ENCODE assay signal across 20 cellular contexts in genomic region chr17:10512856-10513255, GRCh38. TPM values are rescaled to one million over a fixed set of nuclear protein-coding genes. Genes with fewer than 3 reads are reported as not detected.
DNase-seq lines count a peak whose midpoint lies in the region; ATAC-seq and TF ChIP-seq lines count a peak whose summit lies in the region.
"Had no signal": no experiment of that assay in that cellular context is flagged by ENCODE, and none has a peak within 500 bp of the region (broad histone marks: within the 10 kb centered on the region; RNA-seq: fewer than 3 reads in every experiment).

No MANE protein-coding gene starts in this region.

- H3K4me1 ChIP-seq in mesenchymal stem cell (ENCODE audit: control insufficient read depth, insufficient read depth, low read depth, low read length) (no peaks in the 10 kb centered on the region), gastrocnemius medialis (peaks cover 0 to 2% of the 10 kb centered on the region in 2 donors), subcutaneous abdominal adipose tissue (ENCODE audit: control insufficient read depth in 5 of 5, insufficient read depth in 5 of 5, low read length in 5 of 5) (peaks cover 0 to 20% (median 17%) of the 10 kb centered on the region in 5 donors)
- H3K4me1 ChIP-seq: BE2C had no signal

- no peak overlapping the region for H3K23ac ChIP-seq in mesenchymal stem cell (ENCODE audit: low read length in 2 of 2)

- no peak overlapping the region for H3K14ac ChIP-seq in mesenchymal stem cell (ENCODE audit: low read length in 2 of 2)

- intact Hi-C loops in gastrocnemius medialis (cut with DNase I; ENCODE audit: low total_unique reads) = no loop called here

- no peak overlapping the region for H4K8ac ChIP-seq in mesenchymal stem cell (ENCODE audit: low read length)

- H3K9ac ChIP-seq in mesenchymal stem cell (ENCODE audit: low read length) (no peak overlapping the region), subcutaneous abdominal adipose tissue (ENCODE audit: low read length in 5 of 5) (no peak overlapping the region)
- H3K9ac ChIP-seq: GM23248 had no signal

- H2BK120ac ChIP-seq in mesenchymal stem cell (ENCODE audit: low read depth, low read length) = no peak overlapping the region

- H3K9me3 ChIP-seq in mesenchymal stem cell (ENCODE audit: control insufficient read depth, low read length) = no peaks in the 10 kb centered on the region
- no peaks in the 10 kb centered on the region for H3K9me3 ChIP-seq in gastrocnemius medialis
- H3K9me3 ChIP-seq in subcutaneous abdominal adipose tissue (ENCODE audit: control insufficient read depth in 5 of 5, low read length in 5 of 5) = no peaks in the 10 kb centered on the region
- H3K9me3 ChIP-seq: BE2C had no signal

- no peak overlapping the region for H4K91ac ChIP-seq in mesenchymal stem cell (ENCODE audit: low read length)

- H3K27me3 ChIP-seq in mesenchymal stem cell (ENCODE audit: control insufficient read depth in 1 of 2, insufficient read depth in 1 of 2, low read length in 2 of 2) = no peaks in the 10 kb centered on the region
- no peaks in the 10 kb centered on the region for H3K27me3 ChIP-seq in gastrocnemius medialis
- H3K27me3 ChIP-seq in subcutaneous abdominal adipose tissue (ENCODE audit: control insufficient read depth in 5 of 5, insufficient read depth in 4 of 5, low read length in 5 of 5) = no peaks in the 10 kb centered on the region
- H3K27me3 ChIP-seq: BE2C had no signal

- H3K4ac ChIP-seq in mesenchymal stem cell (ENCODE audit: low read depth in 1 of 2, low read length in 2 of 2) = no peak overlapping the region

- H2BK12ac ChIP-seq in mesenchymal stem cell (ENCODE audit: low read length in 2 of 2) = no peak overlapping the region

- H3K18ac ChIP-seq in mesenchymal stem cell (ENCODE audit: low read depth in 1 of 2, low read length in 2 of 2) = no peak overlapping the region

- no peak for TF ChIP-seq POLR2A in gastrocnemius medialis (IDR thresholded peaks at IDR 0.05)

- H3K36me3 ChIP-seq in mesenchymal stem cell (ENCODE audit: control insufficient read depth in 1 of 2, insufficient read depth in 2 of 2, low read depth in 1 of 2, low read length in 2 of 2) (no peaks in the 10 kb centered on the region), gastrocnemius medialis (no peaks in the 10 kb centered on the region), subcutaneous abdominal adipose tissue (ENCODE audit: control insufficient read depth in 5 of 5, insufficient read depth in 5 of 5, low read length in 5 of 5) (no peaks in the 10 kb centered on the region)
- H3K36me3 ChIP-seq: BE2C had no signal

- H2AFZ ChIP-seq in mesenchymal stem cell (ENCODE audit: low read depth, low read length) = no peak overlapping the region
- H2AFZ ChIP-seq: GM23248 had no signal

- TF ChIP-seq CTCF in AG10803 (conservative IDR thresholded peaks at IDR 0.05; ENCODE audit: low read length) (no peak), gastrocnemius medialis (IDR thresholded peaks at IDR 0.05 in 4 of 5, conservative IDR thresholded peaks at IDR 0.05 in 1 of 5) (no peak)

- H2BK15ac ChIP-seq in mesenchymal stem cell (ENCODE audit: low read depth, poor library complexity, severe bottlenecking) = no peak overlapping the region

- 71% methylated on average over 1 of the region's 2 CpGs for WGBS in mesenchymal stem cell

- in situ Hi-C loops in gastrocnemius medialis (cut with MboI; ENCODE audit: low sequenced_read_pairs in 4 of 4) = loop anchor here in 1 of 4 donors (10.0 kb wide), 1 partner anchor 102 kb away; no protein-coding TSS in a partner anchor

- DNase-seq in AG10803 (ENCODE audit: low read depth) (peak; percentile 21), mesenchymal stem cell (peak; percentile 1), gastrocnemius medialis (no peak), NCI-H526 (lab: John Stamatoyannopoulos, UW) (no peak), anterior cingulate cortex (lab: John Stamatoyannopoulos, UW) (no peak)
- DNase-seq: 8988T; BE2C; C1 segment of cervical spinal cord; CD4-positive, CD25-positive, alpha-beta regulatory T cell; CD8-positive, alpha-beta memory T cell; COR-L47; GDM1; HCEC 1CT had no signal

- H3K4me3 ChIP-seq in AG10803 (ENCODE audit: low read length) (no peak overlapping the region), mesenchymal stem cell (ENCODE audit: insufficient read depth in 1 of 2, low read depth in 1 of 2, low read length in 2 of 2) (no peak overlapping the region), gastrocnemius medialis (no peak overlapping the region), subcutaneous abdominal adipose tissue (ENCODE audit: low read depth in 1 of 5, low read length in 5 of 5) (no peak overlapping the region)
- H3K4me3 ChIP-seq: GM23248 had no signal

- H3K4me2 ChIP-seq in mesenchymal stem cell (ENCODE audit: low read length, poor library complexity, severe bottlenecking) = no peak overlapping the region

- peak in 1 of 2 donors; percentile 27 for ATAC-seq in gastrocnemius medialis
- ATAC-seq in HG03139 (IDR thresholded peaks at IDR 0.05; ENCODE audit: unreplicated experiment) = no peak
- ATAC-seq: HepG2 had no signal

- no peak overlapping the region for H2AK5ac ChIP-seq in mesenchymal stem cell (ENCODE audit: low read length, severe bottlenecking)

- H3K27ac ChIP-seq in mesenchymal stem cell (ENCODE audit: low read length, poor library complexity, severe bottlenecking) = no peak overlapping the region
- peak overlapping the region in 3 of 4 donors; percentile 73 to 82 (median 78) for H3K27ac ChIP-seq in gastrocnemius medialis
- peak overlapping the region; percentile 38 for H3K27ac ChIP-seq in subcutaneous abdominal adipose tissue (ENCODE audit: low read depth, low read length)
- H3K27ac ChIP-seq: GM23248 had no signal

- H2BK5ac ChIP-seq in mesenchymal stem cell (ENCODE audit: low read depth, low read length, poor library complexity, severe bottlenecking) = no peak overlapping the region

- no peaks in the 10 kb centered on the region for H3K79me1 ChIP-seq in mesenchymal stem cell (replicated peaks; ENCODE audit: low read length, poor library complexity, severe bottlenecking)

RNA-seq across cellular contexts. Expression of gene MYH1, which starts 5.5 kb away (rescaled TPM):
- not detected for polyA plus RNA-seq in mesenchymal stem cell (2013, experiment 1 of 2)
- polyA plus RNA-seq in mesenchymal stem cell (2013, experiment 2 of 2) = under 0.01 TPM
- total RNA-seq in gastrocnemius medialis = 1,000 to 10,000 TPM; 1,190 to 2,066 (median 1,615) TPM
- total RNA-seq: CD4-positive, CD25-positive, alpha-beta regulatory T cell; CD8-positive, alpha-beta memory T cell; Daoy; H4; HepG2 had no signal
- polyA plus RNA-seq: CD4-positive, CD25-positive, alpha-beta regulatory T cell; CD8-positive, alpha-beta memory T cell; IgD-negative memory B cell had no signal

RNA-seq across cellular contexts. Expression of gene MYH2, which starts 36.6 kb away (rescaled TPM):
- not detected for polyA plus RNA-seq in mesenchymal stem cell (2013, experiment 1 of 2)
- polyA plus RNA-seq in mesenchymal stem cell (2013, experiment 2 of 2) = not detected
- total RNA-seq in gastrocnemius medialis = 1,000 to 10,000 TPM in 1 of 4 donors, 100 to 1,000 TPM in 2, 10 to 100 TPM in 1; 77.8 to 4,245 (median 724) TPM
- total RNA-seq: CD4-positive, CD25-positive, alpha-beta regulatory T cell; CD8-positive, alpha-beta memory T cell; Daoy; H4; HepG2 had no signal
- polyA plus RNA-seq: CD4-positive, CD25-positive, alpha-beta regulatory T cell; CD8-positive, alpha-beta memory T cell; HepG2; IgD-negative memory B cell had no signal

RNA-seq across cellular contexts. Expression of gene MYH4, which starts 43.5 kb away (rescaled TPM):
- not detected for polyA plus RNA-seq in mesenchymal stem cell (2013, experiment 1 of 2)
- polyA plus RNA-seq in mesenchymal stem cell (2013, experiment 2 of 2) = not detected
- under 1 TPM in 2 of 4 donors, not detected in 2; 0.04 to 0.36 TPM for total RNA-seq in gastrocnemius medialis
- total RNA-seq: CD4-positive, CD25-positive, alpha-beta regulatory T cell; CD8-positive, alpha-beta memory T cell; Daoy; GM23248; H4 had no signal
- polyA plus RNA-seq: CD4-positive, CD25-positive, alpha-beta regulatory T cell; CD8-positive, alpha-beta memory T cell; GM23248; IgD-negative memory B cell had no signal

Comparison
In these comparisons a context has a peak if more than half of its experiments do, and no peak if none do; other contexts are left out.
1. DNase-seq: peak in AG10803 (single experiment) and mesenchymal stem cell (single experiment); none in gastrocnemius medialis (0 of 2), NCI-H526 (0 of 2) and anterior cingulate cortex (0 of 58).